In the genomic region with DNA sequence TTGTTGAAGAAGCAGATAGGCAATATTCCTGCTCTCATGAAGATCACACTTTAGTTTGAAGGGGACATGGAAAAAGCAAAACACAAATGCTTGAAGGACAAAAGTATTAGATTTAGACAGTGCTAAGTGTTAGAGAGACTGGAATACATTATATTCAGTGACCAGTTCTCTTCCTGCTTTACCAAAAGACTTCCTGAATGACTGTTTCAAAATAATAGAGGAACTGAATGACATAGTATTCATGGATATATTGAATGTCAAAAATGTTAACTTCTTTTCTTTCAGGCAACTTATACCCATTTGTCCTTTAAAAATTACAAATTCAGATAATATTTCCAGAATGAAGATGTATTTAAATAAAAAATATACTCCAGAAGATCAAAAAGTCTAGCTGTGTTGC, we compare ENCODE assay signal across 17 cellular contexts.
"Had no signal": no experiment of that assay in that cellular context is flagged by ENCODE, and none has a peak within 500 bp of the region (broad histone marks: within the 10 kb centered on the region; RNA-seq: fewer than 3 reads in every experiment).

No MANE protein-coding gene starts in this region.

- DNase-seq: activated T-cell treated with anti-CD3 and anti-CD28 coated beads, Interleukin-2, amount 50 U/mL, for 1 hour; endodermal cell; head of caudate nucleus; midbrain; right lobe of liver; stimulated activated CD4-positive, alpha-beta T cell treated with anti-CD3 and anti-CD28 coated beads, Interleukin-1b, Interleukin-23, amount 100 ng/mL, for 48 hours; substantia nigra; thyroid gland had no signal

- H3K36me3 Mint-ChIP-seq: activated naive CD4-positive, alpha-beta T cell treated with anti-CD3 and anti-CD28 coated beads, Interleukin-2, amount 50 U/mL, for 72 hours; natural killer cell treated with Interleukin-12 subunit alpha and Interleukin-12 subunit beta and Interleukin-15 and Interleukin-18, amount 100 ng/mL, for 72 hours; WTC11 had no signal

- H3K9me3 Mint-ChIP-seq: activated naive CD4-positive, alpha-beta T cell treated with anti-CD3 and anti-CD28 coated beads, Interleukin-2, amount 50 U/mL, for 72 hours; central memory CD8-positive, alpha-beta T cell; endodermal cell; natural killer cell treated with Interleukin-12 subunit alpha and Interleukin-12 subunit beta and Interleukin-15 and Interleukin-18, amount 100 ng/mL, for 72 hours; stimulated activated naive CD8-positive, alpha-beta T cell treated with anti-CD3 and anti-CD28 coated beads, Interleukin-15, Interleukin-2, amounts not matched to agents 100 ng/mL and 50 ng/mL, for 24 hours had no signal

- H3K27ac ChIP-seq: epithelial cell of prostate, gastroesophageal sphincter, parathyroid adenoma, right lobe of liver, skin epidermis, thyroid gland had no signal

- ATAC-seq: activated naive CD4-positive, alpha-beta T cell treated with anti-CD3 and anti-CD28 coated beads, Interleukin-2, amount 50 U/mL, for 72 hours; gastroesophageal sphincter; natural killer cell treated with Interleukin-12 subunit alpha and Interleukin-12 subunit beta and Interleukin-15 and Interleukin-18, amount 100 ng/mL, for 72 hours; right lobe of liver; WTC11 had no signal

- H3K4me1 Mint-ChIP-seq: central memory CD8-positive, alpha-beta T cell; endodermal cell; WTC11 had no signal

- H3K4me3 Mint-ChIP-seq: central memory CD8-positive, alpha-beta T cell; endodermal cell; natural killer cell treated with Interleukin-12 subunit alpha and Interleukin-12 subunit beta and Interleukin-15 and Interleukin-18, amount 100 ng/mL, for 72 hours; stimulated activated naive CD8-positive, alpha-beta T cell treated with anti-CD3 and anti-CD28 coated beads, Interleukin-15, Interleukin-2, amounts not matched to agents 100 ng/mL and 50 ng/mL, for 24 hours; WTC11 had no signal

- H3K27ac Mint-ChIP-seq: activated naive CD4-positive, alpha-beta T cell treated with anti-CD3 and anti-CD28 coated beads, Interleukin-2, amount 50 U/mL, for 72 hours; endodermal cell; stimulated activated naive CD8-positive, alpha-beta T cell treated with anti-CD3 and anti-CD28 coated beads, Interleukin-15, Interleukin-2, amounts not matched to agents 100 ng/mL and 50 ng/mL, for 24 hours; WTC11 had no signal

- H3K27me3 Mint-ChIP-seq: central memory CD8-positive, alpha-beta T cell; natural killer cell treated with Interleukin-12 subunit alpha and Interleukin-12 subunit beta and Interleukin-15 and Interleukin-18, amount 100 ng/mL, for 72 hours; stimulated activated naive CD8-positive, alpha-beta T cell treated with anti-CD3 and anti-CD28 coated beads, Interleukin-15, Interleukin-2, amounts not matched to agents 100 ng/mL and 50 ng/mL, for 24 hours had no signal
